5 cellular contexts compared by ENCODE assay signal in the genomic region with DNA sequence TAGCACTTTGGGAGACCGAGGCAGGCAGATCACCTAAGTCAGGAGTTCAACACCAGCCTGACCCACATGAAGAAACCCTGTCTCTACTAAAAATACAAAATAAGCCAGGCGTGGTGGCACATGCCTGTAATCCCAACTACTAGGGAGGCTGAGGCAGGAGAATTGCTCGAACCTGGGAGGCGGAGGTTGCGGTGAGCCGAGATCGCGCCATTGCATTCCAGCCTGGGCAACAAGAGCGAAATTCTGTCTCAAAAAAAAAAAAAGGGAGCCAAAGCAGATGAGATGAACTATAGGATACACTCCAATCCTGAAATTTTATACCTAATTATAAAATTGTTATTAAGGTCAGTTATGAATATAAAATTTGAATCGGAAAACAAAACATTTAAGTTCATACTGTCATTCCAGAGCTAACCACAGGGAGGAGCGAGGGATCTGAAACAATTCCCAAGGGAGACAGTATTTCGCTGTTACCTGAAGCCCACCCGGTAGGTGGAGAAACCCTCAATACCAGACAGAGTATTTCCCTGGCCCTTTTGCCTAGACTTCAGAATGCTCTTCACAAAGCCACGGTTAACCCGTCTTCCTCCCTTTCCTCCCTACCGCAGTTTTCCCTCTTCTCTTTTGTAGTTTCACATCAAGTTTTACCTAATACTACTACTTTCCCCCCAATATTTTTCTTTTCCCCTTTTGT. TPM values are rescaled to one million over a fixed set of nuclear protein-coding genes. Genes with fewer than 3 reads are reported as not detected.
A peak's percentile ranks its signal among the peaks of the same experiment; 100 is the strongest.
DNase-seq lines count a peak whose midpoint lies in the region; ATAC-seq, FAIRE-seq and TF ChIP-seq lines count a peak whose summit lies in the region.

No MANE protein-coding gene starts in this region.

- FAIRE-seq in GM19239 (lab: Jason Lieb, UNC): peak; percentile 67

- peak; percentile 70 for TF ChIP-seq CTCF in progenitor cell of endocrine pancreas (IDR thresholded peaks at IDR 0.05; ENCODE audit: unreplicated experiment)

- DNase-seq in GM19239 (ENCODE audit: insufficient read length, low spot score) (no peak), NCI-H460 (ENCODE audit: extremely low read depth, low read depth) (peak; percentile 51), ecto neural progenitor cell (ENCODE audit: low spot score) (peak; percentile 53), progenitor cell of endocrine pancreas (ENCODE audit: low spot score, unreplicated experiment) (peak; percentile 19)

- H3K9me3 Mint-ChIP-seq in progenitor cell of endocrine pancreas (ENCODE audit: low read depth): peaks cover 4% of the 10 kb centered on the region

- H3K4me3 Mint-ChIP-seq in progenitor cell of endocrine pancreas (ENCODE audit: low read depth): peak overlapping the region; percentile 88

- H3K4me1 Mint-ChIP-seq in progenitor cell of endocrine pancreas (ENCODE audit: low read depth): peaks cover 18% of the 10 kb centered on the region

- ATAC-seq in GM21786 (IDR thresholded peaks at IDR 0.05; ENCODE audit: unreplicated experiment): no peak

- peaks cover 7% of the 10 kb centered on the region for H3K27me3 Mint-ChIP-seq in progenitor cell of endocrine pancreas

- peak overlapping the region; percentile 95 for H3K27ac Mint-ChIP-seq in progenitor cell of endocrine pancreas

- H3K36me3 Mint-ChIP-seq in progenitor cell of endocrine pancreas (ENCODE audit: insufficient read depth): peaks cover 8% of the 10 kb centered on the region

RNA-seq across cellular contexts. Expression of a gene that starts 1.4 kb away (rescaled TPM):
- total RNA-seq in NCI-H460 (2014; rRNA removed; shearing (Covaris generic)): 108 and 112 TPM in 2 replicates
- polyA plus RNA-seq in NCI-H460 (2014; cell fraction: nucleus; rRNA removed): 142 and 143 TPM in 2 replicates
- total RNA-seq in progenitor cell of endocrine pancreas: 101 and 105 TPM in 2 replicates

RNA-seq across cellular contexts. Expression of a gene that starts 20.5 kb away (rescaled TPM):
- 78.0 and 79.3 TPM in 2 replicates for total RNA-seq in NCI-H460 (2014; rRNA removed; shearing (Covaris generic))
- polyA plus RNA-seq in NCI-H460 (2014; cell fraction: nucleus; rRNA removed): 74.7 and 75.1 TPM in 2 replicates
- 109 and 120 TPM in 2 replicates for total RNA-seq in progenitor cell of endocrine pancreas

RNA-seq across cellular contexts. Expression of a gene that starts 27.4 kb away (rescaled TPM):
- 7.0 and 7.3 TPM in 2 replicates for total RNA-seq in NCI-H460 (2014; rRNA removed; shearing (Covaris generic))
- polyA plus RNA-seq in NCI-H460 (2014; cell fraction: nucleus; rRNA removed): 8.2 and 10.3 TPM in 2 replicates
- 34.4 and 35.0 TPM in 2 replicates for total RNA-seq in progenitor cell of endocrine pancreas

RNA-seq across cellular contexts. Expression of a gene that starts 34.2 kb away (rescaled TPM):
- total RNA-seq in NCI-H460 (2014; rRNA removed; shearing (Covaris generic)): 0.69 and 1.0 TPM in 2 replicates
- polyA plus RNA-seq in NCI-H460 (2014; cell fraction: nucleus; rRNA removed): 0.73 and 3.9 TPM in 2 replicates
- 15.4 and 17.1 TPM in 2 replicates for total RNA-seq in progenitor cell of endocrine pancreas

RNA-seq across cellular contexts. Expression of a gene that starts 37.5 kb away (rescaled TPM):
- 80.9 and 88.7 TPM in 2 replicates for total RNA-seq in NCI-H460 (2014; rRNA removed; shearing (Covaris generic))
- 94.1 and 94.6 TPM in 2 replicates for polyA plus RNA-seq in NCI-H460 (2014; cell fraction: nucleus; rRNA removed)
- total RNA-seq in progenitor cell of endocrine pancreas: 81.2 and 89.3 TPM in 2 replicates
